In the genomic region with DNA sequence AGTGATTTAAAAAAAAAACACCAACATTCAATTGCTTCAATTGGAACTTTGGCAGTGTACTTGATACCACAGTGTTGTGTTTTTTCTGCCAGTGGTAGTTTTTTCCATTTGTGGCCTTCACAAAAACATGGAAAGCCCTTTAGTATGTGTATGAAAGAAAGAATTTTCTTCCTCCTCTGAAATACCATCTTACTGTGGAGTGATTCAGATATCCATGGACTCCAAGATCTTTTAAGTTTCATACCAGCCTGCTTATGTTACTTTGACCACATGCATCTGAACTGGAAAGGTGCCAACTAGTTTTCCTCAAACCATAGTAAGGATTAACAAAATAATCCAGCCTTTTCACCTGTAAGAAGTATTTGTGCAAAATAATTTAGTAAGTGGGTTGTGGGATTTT, we compare ENCODE assay signal across 8 cellular contexts. TPM values are rescaled to one million over a fixed set of nuclear protein-coding genes. Genes with fewer than 3 reads are reported as not detected.
A peak's percentile ranks its signal among the peaks of the same experiment; 100 is the strongest.
DNase-seq lines count a peak whose midpoint lies in the region; ATAC-seq and TF ChIP-seq lines count a peak whose summit lies in the region.

No MANE protein-coding gene starts in this region.

- POLR2A ChIA-PET in HEK293 (lab: Yijun Ruan, JAX) (no interaction called here), A673 (lab: Charles Lee; ENCODE audit: low non-redundant PET) (no interaction called here)

- peak; percentile 59 for DNase-seq in adipocyte (ENCODE audit: low read depth)
- no peak for DNase-seq in left lung
- no peak for DNase-seq in A673 (ENCODE audit: low spot score)

- H3K36me3 ChIP-seq in ACC112 (ENCODE audit: insufficient read depth, low read length): no peaks in the 10 kb centered on the region
- no peaks in the 10 kb centered on the region for H3K36me3 ChIP-seq in HEK293 (ENCODE audit: control insufficient read depth in 2 of 2, insufficient read depth in 1 of 2, low read length in 2 of 2)
- no peaks in the 10 kb centered on the region for H3K36me3 ChIP-seq in adipocyte (ENCODE audit: control insufficient read depth, insufficient read depth, low read length, severe bottlenecking)
- H3K36me3 ChIP-seq in left lung: no peaks in the 10 kb centered on the region
- H3K36me3 ChIP-seq in A673 (ENCODE audit: insufficient read depth, low read length, poor library complexity, severe bottlenecking): no peaks in the 10 kb centered on the region

- peaks cover 59% of the 10 kb centered on the region for H3K79me2 ChIP-seq in ACC112 (ENCODE audit: control insufficient read depth, insufficient read depth, low read length, unreplicated experiment)

- H3K27ac ChIP-seq in ACC112 (ENCODE audit: low read depth, low read length) (no peak overlapping the region), HEK293 (ENCODE audit: extremely low read depth, low read depth, low read length) (no peak overlapping the region), left lung (peak overlapping the region; percentile 98 to 100), A673 (ENCODE audit: low read depth, low read length, poor library complexity, severe bottlenecking) (no peak overlapping the region)

- CTCF ChIA-PET in HEK293 (lab: Yijun Ruan, JAX) (interaction anchor here (0.5 kb wide), 1 partner anchor 225 kb away, joined by 3 read pairs; no protein-coding TSS in a partner anchor), A673 (lab: Charles Lee) (no interaction called here)

- H3K9me3 ChIP-seq in HEK293 (ENCODE audit: control insufficient read depth, insufficient read depth, low read depth, low read length): no peaks in the 10 kb centered on the region
- no peaks in the 10 kb centered on the region for H3K9me3 ChIP-seq in adipocyte (ENCODE audit: control insufficient read depth, low read length)
- no peaks in the 10 kb centered on the region for H3K9me3 ChIP-seq in left lung
- H3K9me3 ChIP-seq in A673 (ENCODE audit: low read depth, low read length, poor library complexity, severe bottlenecking): no peaks in the 10 kb centered on the region

- H3K9ac ChIP-seq in adipocyte (ENCODE audit: low read length): peak overlapping the region; percentile 63

- no TSS peak for BruUV-seq in A673 (replicated peaks; lab: Mats Ljungman, UMichigan)

- TF ChIP-seq CTCF in HEK293 (tag by site-specific recombination; IDR thresholded peaks at IDR 0.05) (no peak), left lung (IDR thresholded peaks at IDR 0.05) (no peak), A673 (conservative IDR thresholded peaks at IDR 0.05; ENCODE audit: low read depth, low read length) (no peak)

- intact Hi-C loops in left lung (cut with DNase I): no loop called here
- intact Hi-C loops in A673 (cut with micrococcal nuclease; ENCODE audit: unreplicated experiment): loop anchor here (5.0 kb wide), 1 partner anchor 611 kb away; a partner anchor contains a TSS

- H3K27me3 ChIP-seq in ACC112 (ENCODE audit: insufficient read depth, low read length): no peaks in the 10 kb centered on the region
- no peaks in the 10 kb centered on the region for H3K27me3 ChIP-seq in adipocyte (replicated peaks; ENCODE audit: control insufficient read depth, insufficient read depth, low read length)
- no peaks in the 10 kb centered on the region for H3K27me3 ChIP-seq in left lung
- no peaks in the 10 kb centered on the region for H3K27me3 ChIP-seq in A673 (replicated peaks; ENCODE audit: insufficient read depth, low read depth, low read length, poor library complexity)

- ATAC-seq in left lung: no peak
- no peak for ATAC-seq in activated CD4-positive, CD25-positive, alpha-beta regulatory T cell treated with anti-CD3 and anti-CD28 coated beads, Interleukin-2, amount 50 U/mL, for 24 hours
- no peak for ATAC-seq in HG03280 (IDR thresholded peaks at IDR 0.05; ENCODE audit: unreplicated experiment)
- no peak for ATAC-seq in HG03045 (IDR thresholded peaks at IDR 0.05; ENCODE audit: unreplicated experiment)

- no peak overlapping the region for H2AFZ ChIP-seq in ACC112 (ENCODE audit: low read length, unreplicated experiment)

- peaks cover 32% of the 10 kb centered on the region for H3K4me1 ChIP-seq in ACC112 (ENCODE audit: control insufficient read depth, insufficient read depth, low read length, unreplicated experiment)
- H3K4me1 ChIP-seq in HEK293 (ENCODE audit: control insufficient read depth, insufficient read depth, low read length): peaks cover 15% of the 10 kb centered on the region; the same call in 1 of the 2 replicates
- H3K4me1 ChIP-seq in adipocyte (ENCODE audit: control insufficient read depth, insufficient read depth, low read length): peaks cover 54% of the 10 kb centered on the region
- H3K4me1 ChIP-seq in left lung: peaks cover 24 to 72% of the 10 kb centered on the region in 2 donors
- H3K4me1 ChIP-seq in A673 (ENCODE audit: insufficient read depth, low read length, poor library complexity, severe bottlenecking): peaks cover 28% of the 10 kb centered on the region

- 0 out of 2 replicates have a peak overlapping the region, but pooled peaks have one; percentile 1 for H3K4me3 ChIP-seq in ACC112 (ENCODE audit: low read depth, low read length)
- H3K4me3 ChIP-seq in HEK293 (ENCODE audit: low read depth, low read length): no peak overlapping the region
- H3K4me3 ChIP-seq in adipocyte (ENCODE audit: low read length): peak overlapping the region; percentile 100
- H3K4me3 ChIP-seq in left lung: peak overlapping the region; percentile 86 to 90
- H3K4me3 ChIP-seq in A673 (ENCODE audit: low read depth, low read length, poor library complexity, severe bottlenecking): no peak overlapping the region

TF ChIP-seq in HEK293, 187 proteins besides CTCF, POLR2A, EP300 and RAD21:
- TF ChIP-seq IKZF3 (tag by site-specific recombination; IDR thresholded peaks at IDR 0.05) (peak; percentile 56; the same call in 1 of the 2 replicates), ZNF792 (tag by site-specific recombination; IDR thresholded peaks at IDR 0.05) (no peak)
- TF ChIP-seq, protein P1, sequence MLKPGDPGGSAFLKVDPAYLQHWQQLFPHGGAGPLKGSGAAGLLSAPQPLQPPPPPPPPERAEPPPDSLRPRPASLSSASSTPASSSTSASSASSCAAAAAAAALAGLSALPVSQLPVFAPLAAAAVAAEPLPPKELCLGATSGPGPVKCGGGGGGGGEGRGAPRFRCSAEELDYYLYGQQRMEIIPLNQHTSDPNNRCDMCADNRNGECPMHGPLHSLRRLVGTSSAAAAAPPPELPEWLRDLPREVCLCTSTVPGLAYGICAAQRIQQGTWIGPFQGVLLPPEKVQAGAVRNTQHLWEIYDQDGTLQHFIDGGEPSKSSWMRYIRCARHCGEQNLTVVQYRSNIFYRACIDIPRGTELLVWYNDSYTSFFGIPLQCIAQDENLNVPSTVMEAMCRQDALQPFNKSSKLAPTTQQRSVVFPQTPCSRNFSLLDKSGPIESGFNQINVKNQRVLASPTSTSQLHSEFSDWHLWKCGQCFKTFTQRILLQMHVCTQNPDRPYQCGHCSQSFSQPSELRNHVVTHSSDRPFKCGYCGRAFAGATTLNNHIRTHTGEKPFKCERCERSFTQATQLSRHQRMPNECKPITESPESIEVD (tag by site-specific recombination; IDR thresholded peaks at IDR 0.05): peak; percentile 88
TF ChIP-seq in HEK293: peak in this region for 2.

RNA-seq across cellular contexts. Expression of a gene that starts 3.4 kb away (rescaled TPM):
- total RNA-seq in left lung (10 to 100 TPM; 61.1 to 71.9 TPM), A673 (2021) (13.9 and 16.7 TPM in 2 replicates)

Comparison
In these comparisons a context has a peak if more than half of its experiments do, and no peak if none do; other contexts are left out.
1. H3K27ac ChIP-seq: peak in left lung (2 of 2); none in ACC112 (single experiment), HEK293 (single experiment) and A673 (single experiment).
2. H3K4me3 ChIP-seq: peak in ACC112 (single experiment), adipocyte (single experiment) and left lung (2 of 2); none in HEK293 (single experiment) and A673 (single experiment).